Comparison of ENCODE assay signal across 17 cellular contexts in genomic region chr7:50293509-50294179, GRCh38. TPM values are rescaled to one million over a fixed set of nuclear protein-coding genes. Genes with fewer than 3 reads are reported as not detected.
A peak's percentile ranks its signal among the peaks of the same experiment; 100 is the strongest.
DNase-seq lines count a peak whose midpoint lies in the region; ATAC-seq, FAIRE-seq and TF ChIP-seq lines count a peak whose summit lies in the region.
"Had no signal": no experiment of that assay in that cellular context is flagged by ENCODE, and none has a peak within 500 bp of the region (broad histone marks: within the 10 kb centered on the region; RNA-seq: fewer than 3 reads in every experiment).

No MANE protein-coding gene starts in this region.

- no peaks in the 10 kb centered on the region for H3K4me1 ChIP-seq in Peyer's patch

- H3K9me3 ChIP-seq in Peyer's patch: no peaks in the 10 kb centered on the region

- H3K4me3 Mint-ChIP-seq in chondrocyte (ENCODE audit: unreplicated experiment): no peak overlapping the region
- H3K4me3 Mint-ChIP-seq: activated CD4-positive, alpha-beta T cell treated with anti-CD3 and anti-CD28 coated beads, Interleukin-2, amount 10 ng/mL, durations not matched to agents 7 days and 5 days; neural crest cell had no signal

- H3K9me3 Mint-ChIP-seq in chondrocyte (ENCODE audit: low read depth): no peaks in the 10 kb centered on the region

- peaks cover 53% of the 10 kb centered on the region for H3K27me3 Mint-ChIP-seq in chondrocyte (ENCODE audit: low read depth)

- no peak for DNase-seq in activated CD4-positive, CD25-positive, alpha-beta regulatory T cell (lab: John Stamatoyannopoulos, UW)
- no peak for DNase-seq in bronchial epithelial cell (ENCODE audit: low read depth)
- DNase-seq in Peyer's patch: no peak
- no peak for DNase-seq in chondrocyte (ENCODE audit: low spot score)
- DNase-seq in NCI-H187 treated with DMSO at 0.1 percent for 48 hours (lab: John Stamatoyannopoulos, UW): no peak
- DNase-seq: activated CD4-positive, alpha-beta T cell treated with anti-CD3 and anti-CD28 coated beads, Interleukin-2, amount 10 ng/mL, durations not matched to agents 7 days and 5 days; foreskin fibroblast; NCI-H1092; NCI-H748 treated with DMSO at 0.1 percent for 48 hours; stimulated activated CD8-positive, alpha-beta memory T cell treated with anti-CD3 and anti-CD28 coated beads, Interleukin-4, amount 100 ng/mL, for 48 hours had no signal

- peak; percentile 76 for FAIRE-seq in bronchial epithelial cell (lab: Jason Lieb, UNC)
- FAIRE-seq: D721Med had no signal

- H3K4me3 ChIP-seq in bronchial epithelial cell (ENCODE audit: low read depth, low read length): no peak overlapping the region
- no peak overlapping the region for H3K4me3 ChIP-seq in Peyer's patch
- H3K4me3 ChIP-seq: SK-N-MC had no signal

- peak; percentile 9 to 27 for ATAC-seq in activated CD4-positive, CD25-positive, alpha-beta regulatory T cell treated with anti-CD3 and anti-CD28 coated beads, Interleukin-2, amount 50 U/mL, for 24 hours
- ATAC-seq in GM21529 (IDR thresholded peaks at IDR 0.05; ENCODE audit: unreplicated experiment) (peak; percentile 65), HG03097 (IDR thresholded peaks at IDR 0.05; ENCODE audit: low FRiP score, unreplicated experiment) (peak; percentile 65)

- no peak for TF ChIP-seq POLR2A in Peyer's patch (IDR thresholded peaks at IDR 0.05)

- no peaks in the 10 kb centered on the region for H3K36me3 ChIP-seq in bronchial epithelial cell (ENCODE audit: control insufficient read depth, insufficient read depth, low read length)
- no peaks in the 10 kb centered on the region for H3K36me3 ChIP-seq in Peyer's patch

- H3K36me3 Mint-ChIP-seq in chondrocyte (ENCODE audit: low read depth): no peaks in the 10 kb centered on the region

- no peaks in the 10 kb centered on the region for H3K4me1 Mint-ChIP-seq in chondrocyte (ENCODE audit: low read depth)
- H3K4me1 Mint-ChIP-seq: neural crest cell had no signal

- TF ChIP-seq CTCF in bronchial epithelial cell (IDR thresholded peaks at IDR 0.05; ENCODE audit: insufficient read depth, low read length, severe bottlenecking): no peak
- TF ChIP-seq CTCF in Peyer's patch (IDR thresholded peaks at IDR 0.05): no peak
- TF ChIP-seq CTCF in chondrocyte (IDR thresholded peaks at IDR 0.05): no peak

- H3K27me3 ChIP-seq in bronchial epithelial cell (ENCODE audit: control insufficient read depth, insufficient read depth, low read length) (no peaks in the 10 kb centered on the region), Peyer's patch (no peaks in the 10 kb centered on the region)

- no peak overlapping the region for H3K27ac ChIP-seq in Peyer's patch
- H3K27ac ChIP-seq: 22Rv1, SK-N-MC had no signal

- H3K27ac Mint-ChIP-seq in chondrocyte (ENCODE audit: unreplicated experiment): no peak overlapping the region
- H3K27ac Mint-ChIP-seq: activated CD4-positive, alpha-beta T cell treated with anti-CD3 and anti-CD28 coated beads, Interleukin-2, amount 10 ng/mL, durations not matched to agents 7 days and 5 days had no signal

RNA-seq across cellular contexts. Expression of gene IKZF1, which starts 10.9 kb away (rescaled TPM):
- total RNA-seq in bronchial epithelial cell (under 0.01 TPM in 1 of 2 replicates, not detected in the other), Peyer's patch (100 to 1,000 TPM in 1 of 4 donors, 10 to 100 TPM in 3; 25.3 to 108 (median 31.7) TPM), chondrocyte (not detected in 3 replicates)

Comparison
In these comparisons a context has a peak if more than half of its experiments do, and no peak if none do; other contexts are left out.
1. RNA of gene IKZF1, which starts 10.9 kb away (total RNA-seq): 25.3 to 108 TPM in Peyer's patch; under 0.01 TPM in bronchial epithelial cell and not detected in chondrocyte; every median in the first group is over 10 times any median in the second.
2. Peak in every context shown above with its lines, with median percentiles within 50 percentile points of each other: ATAC-seq.